Comparison of ENCODE assay signal across 10 cellular contexts in the genomic region with DNA sequence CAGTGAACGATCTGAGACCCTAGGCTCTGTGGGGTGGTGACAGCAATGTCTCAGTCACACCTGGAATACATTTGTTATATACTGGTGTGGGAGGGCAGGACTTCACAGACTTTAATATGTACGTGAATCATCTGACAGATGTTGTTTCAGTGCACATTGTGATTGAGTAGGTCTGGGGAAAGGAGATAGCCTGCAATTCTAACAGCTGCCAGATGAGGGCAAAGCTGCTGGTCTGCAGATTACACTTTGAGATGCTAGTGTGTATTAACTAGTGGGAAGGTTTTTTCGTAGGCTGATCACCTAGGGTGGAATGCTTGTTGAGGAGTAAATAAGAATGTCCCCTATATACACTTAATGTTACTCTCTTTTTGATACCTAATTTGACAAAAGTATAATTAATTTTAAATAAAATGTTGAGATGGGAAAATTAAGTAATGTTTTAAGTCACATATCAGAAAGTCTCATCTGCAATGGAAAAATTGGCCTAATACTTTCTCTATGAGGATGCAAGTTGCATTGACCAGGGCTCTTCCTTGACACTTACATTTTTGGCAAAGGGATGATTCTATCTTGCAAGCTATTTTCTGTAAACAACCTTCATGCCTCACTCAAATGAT.
DNase-seq lines count a peak whose midpoint lies in the region; ATAC-seq and TF ChIP-seq lines count a peak whose summit lies in the region.
"Had no signal": no experiment of that assay in that cellular context is flagged by ENCODE, and none has a peak within 500 bp of the region (broad histone marks: within the 10 kb centered on the region; RNA-seq: fewer than 3 reads in every experiment).

No MANE protein-coding gene starts in this region.

- DNase-seq in DMS153 (lab: John Stamatoyannopoulos, UW) (peak; percentile 53), NCI-H446 (lab: John Stamatoyannopoulos, UW) (peak; percentile 25 to 68), chondrocyte (ENCODE audit: low spot score) (no peak), midbrain (lab: John Stamatoyannopoulos, UW) (peak; percentile 12), activated gamma-delta T cell (lab: John Stamatoyannopoulos, UW) (no peak), GF-D8 (lab: John Stamatoyannopoulos, UW) (no peak)
- DNase-seq: activated B cell treated with CpG ODN at 0.5 μM for 24 hours had no signal

- ATAC-seq in GM19035 (IDR thresholded peaks at IDR 0.05; ENCODE audit: unreplicated experiment) (peak; percentile 90), HG03097 (IDR thresholded peaks at IDR 0.05; ENCODE audit: low FRiP score, unreplicated experiment) (peak; percentile 81)
- ATAC-seq: right cardiac atrium had no signal

- peak; percentile 75 for TF ChIP-seq CTCF in chondrocyte (IDR thresholded peaks at IDR 0.05)

- no peaks in the 10 kb centered on the region for H3K4me1 Mint-ChIP-seq in chondrocyte (ENCODE audit: low read depth)
- H3K4me1 Mint-ChIP-seq: activated B cell treated with CpG ODN at 0.5 μM for 24 hours had no signal

- no peak overlapping the region for H3K4me3 Mint-ChIP-seq in chondrocyte (ENCODE audit: unreplicated experiment)
- H3K4me3 Mint-ChIP-seq: activated B cell treated with CpG ODN at 0.5 μM for 24 hours had no signal

- H3K36me3 Mint-ChIP-seq in chondrocyte (ENCODE audit: low read depth), result no peaks in the 10 kb centered on the region

- H3K27ac Mint-ChIP-seq in chondrocyte (ENCODE audit: unreplicated experiment), result no peak overlapping the region
- H3K27ac Mint-ChIP-seq: activated B cell treated with CpG ODN at 0.5 μM for 24 hours had no signal

- H3K9me3 Mint-ChIP-seq in chondrocyte (ENCODE audit: low read depth), result no peaks in the 10 kb centered on the region
- H3K9me3 Mint-ChIP-seq: activated B cell treated with CpG ODN at 0.5 μM for 24 hours had no signal

- peaks cover 4% of the 10 kb centered on the region for H3K27me3 Mint-ChIP-seq in chondrocyte (ENCODE audit: low read depth)
- H3K27me3 Mint-ChIP-seq: activated B cell treated with CpG ODN at 0.5 μM for 24 hours had no signal

Comparison
In these comparisons a context has a peak if more than half of its experiments do, and no peak if none do; other contexts are left out.
1. DNase-seq: peak in DMS153 (single experiment), NCI-H446 (2 of 2) and midbrain (single experiment); none in chondrocyte (single experiment), activated gamma-delta T cell (single experiment) and GF-D8 (single experiment).